ENCODE assay signal across 8 cellular contexts in the genomic region with DNA sequence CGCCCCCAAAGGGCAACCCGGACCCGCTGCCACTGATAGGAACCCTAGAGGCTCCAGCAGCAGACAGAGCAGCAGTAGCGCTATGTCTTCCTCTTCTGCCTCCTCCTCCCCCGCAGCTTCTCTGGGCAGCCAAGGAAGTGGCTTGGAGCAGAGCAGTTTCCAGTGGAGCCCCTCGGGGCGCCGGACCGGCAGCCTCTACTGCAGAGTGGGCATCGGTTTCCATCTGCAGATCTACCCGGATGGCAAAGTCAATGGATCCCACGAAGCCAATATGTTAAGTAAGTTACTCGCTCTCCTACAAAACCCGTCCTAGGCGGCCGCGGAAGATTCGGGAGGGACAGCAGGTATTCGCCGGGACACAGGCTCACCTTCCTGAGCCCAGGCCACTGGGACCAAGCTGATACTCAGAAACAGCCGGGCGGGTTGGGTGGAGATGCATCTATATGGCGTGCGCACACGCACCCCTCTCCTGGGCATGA. TPM values are rescaled to one million over a fixed set of nuclear protein-coding genes. Genes with fewer than 3 reads are reported as not detected.
DNase-seq lines count a peak whose midpoint lies in the region; TF ChIP-seq lines count a peak whose summit lies in the region.

No MANE protein-coding gene starts in this region.

- peaks cover 0 to 55% (median 0%) of the 10 kb centered on the region in 4 donors for H3K27me3 ChIP-seq in esophagus muscularis mucosa
- peaks cover 44% of the 10 kb centered on the region for H3K27me3 ChIP-seq in effector memory CD4-positive, alpha-beta T cell (replicated peaks; ENCODE audit: control insufficient read depth, insufficient read depth, low read length, poor library complexity, severe bottlenecking)

- no peak overlapping the region for H3K27ac ChIP-seq in SK-N-MC
- H3K27ac ChIP-seq in esophagus muscularis mucosa (replicated peaks in 1 of 4) = peak overlapping the region; percentile 83 to 92 (median 86)
- H3K27ac ChIP-seq in effector memory CD4-positive, alpha-beta T cell (ENCODE audit: insufficient read depth, low read length, poor library complexity, severe bottlenecking) = no peak overlapping the region

- TF ChIP-seq CTCF in esophagus muscularis mucosa (IDR thresholded peaks at IDR 0.05) = no peak

- 2% methylated on average over 23 of the region's 25 CpGs for WGBS in esophagus muscularis mucosa

- no peak for TF ChIP-seq EP300 in esophagus muscularis mucosa (IDR thresholded peaks at IDR 0.05)

- H3K36me3 ChIP-seq in SK-N-MC (ENCODE audit: insufficient read depth, low read length) = no peaks in the 10 kb centered on the region
- no peaks in the 10 kb centered on the region for H3K36me3 ChIP-seq in esophagus muscularis mucosa
- H3K36me3 ChIP-seq in effector memory CD4-positive, alpha-beta T cell (ENCODE audit: control insufficient read depth, insufficient read depth, low read length) = no peaks in the 10 kb centered on the region

- peaks cover 3 to 41% (median 36%) of the 10 kb centered on the region in 4 donors for H3K4me1 ChIP-seq in esophagus muscularis mucosa
- H3K4me1 ChIP-seq in effector memory CD4-positive, alpha-beta T cell (ENCODE audit: control insufficient read depth, insufficient read depth, low read length, poor library complexity, severe bottlenecking) = peaks cover 18% of the 10 kb centered on the region

- peak; percentile 18 for DNase-seq in stimulated activated CD4-positive, alpha-beta T cell treated with anti-CD3 and anti-CD28 coated beads, Interleukin-15, amount 100 ng/mL, for 24 hours
- no peak for DNase-seq in stimulated activated CD4-positive, alpha-beta T cell treated with anti-CD3 and anti-CD28 coated beads, Interleukin-4, amount 100 ng/mL, for 4 hours
- no peak for DNase-seq in SK-N-MC (ENCODE audit: low read depth, low spot score)
- DNase-seq in esophagus muscularis mucosa (ENCODE audit: extremely low spot score) = no peak
- DNase-seq in occipital lobe (lab: John Stamatoyannopoulos, UW) = peak; percentile 23
- DNase-seq in DMS79 (lab: John Stamatoyannopoulos, UW) = no peak
- DNase-seq in effector memory CD4-positive, alpha-beta T cell = no peak
- DNase-seq in NCI-H2171 (lab: John Stamatoyannopoulos, UW) = no peak

- no peak overlapping the region for H3K9ac ChIP-seq in SK-N-MC (ENCODE audit: insufficient read length)

- H3K4me3 ChIP-seq in SK-N-MC (peak overlapping the region; percentile 93), esophagus muscularis mucosa (peak overlapping the region; percentile 65 to 77 (median 68))
- H3K4me3 ChIP-seq in effector memory CD4-positive, alpha-beta T cell (ENCODE audit: insufficient read depth, low read depth, low read length, poor library complexity, severe bottlenecking) = no peak overlapping the region

- intact Hi-C loops in esophagus muscularis mucosa (cut with DNase I) = loop anchor here (10.0 kb wide), 1 partner anchor 68 kb away; a partner anchor contains a TSS

- no peaks in the 10 kb centered on the region for H3K9me3 ChIP-seq in SK-N-MC (ENCODE audit: low read depth, low read length)
- no peaks in the 10 kb centered on the region for H3K9me3 ChIP-seq in esophagus muscularis mucosa
- no peaks in the 10 kb centered on the region for H3K9me3 ChIP-seq in effector memory CD4-positive, alpha-beta T cell (ENCODE audit: control insufficient read depth, low read length)

- no peak for TF ChIP-seq POLR2A in esophagus muscularis mucosa (IDR thresholded peaks at IDR 0.05; ENCODE audit: low read depth)

RNA-seq across cellular contexts. Expression of a gene that starts 0.5 kb away (rescaled TPM):
- total RNA-seq in esophagus muscularis mucosa = 1 to 10 TPM; 1.2 to 4.2 (median 2.0) TPM
- total RNA-seq in occipital lobe = 1.6 TPM

Comparison
In these comparisons a context has a peak if more than half of its experiments do, and no peak if none do; other contexts are left out.
1. DNase-seq: peak in stimulated activated CD4-positive, alpha-beta T cell treated with anti-CD3 and anti-CD28 coated beads, Interleukin-15, amount 100 ng/mL, for 24 hours (single experiment) and occipital lobe (single experiment); none in stimulated activated CD4-positive, alpha-beta T cell treated with anti-CD3 and anti-CD28 coated beads, Interleukin-4, amount 100 ng/mL, for 4 hours (0 of 2), SK-N-MC (single experiment), esophagus muscularis mucosa (single experiment), DMS79 (single experiment), effector memory CD4-positive, alpha-beta T cell (0 of 3) and NCI-H2171 (single experiment).
2. H3K27ac ChIP-seq: peak in esophagus muscularis mucosa (4 of 4); none in SK-N-MC (single experiment) and effector memory CD4-positive, alpha-beta T cell (single experiment).